Comparison of ENCODE assay signal across 15 cellular contexts in the genomic region with DNA sequence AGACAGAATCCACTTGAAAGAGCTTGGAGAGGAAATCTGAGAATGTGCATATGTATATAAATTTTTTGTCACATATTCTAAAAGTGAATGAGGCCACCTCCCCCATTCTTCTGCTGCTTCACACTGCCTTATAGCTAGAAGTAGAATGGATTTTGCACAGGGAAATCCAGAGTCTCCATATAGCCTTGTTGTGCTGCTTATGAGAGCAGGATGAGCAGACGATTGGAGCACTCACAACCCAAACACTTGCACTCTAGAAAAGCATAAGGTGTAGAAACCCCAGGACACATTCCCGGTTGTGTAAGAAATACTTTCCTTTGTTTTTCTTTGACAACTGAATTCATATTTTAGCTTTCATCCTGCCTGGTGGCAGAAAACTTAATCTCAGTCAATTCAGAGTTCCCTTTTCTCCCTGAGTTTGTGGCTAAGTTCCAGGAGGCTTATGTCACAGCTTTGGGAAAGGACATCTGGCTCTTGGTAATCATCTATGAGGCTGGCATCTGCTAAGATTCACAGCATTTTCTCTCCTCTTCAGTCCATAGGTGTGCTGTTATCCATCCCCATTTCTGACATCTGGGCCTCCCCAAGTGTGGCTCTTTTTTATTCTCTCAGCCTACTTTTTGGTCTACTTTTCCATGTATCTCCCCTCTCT.
DNase-seq lines count a peak whose midpoint lies in the region; ATAC-seq and TF ChIP-seq lines count a peak whose summit lies in the region.
"Had no signal": no experiment of that assay in that cellular context is flagged by ENCODE, and none has a peak within 500 bp of the region (broad histone marks: within the 10 kb centered on the region; RNA-seq: fewer than 3 reads in every experiment).

No MANE protein-coding gene starts in this region.

- H3K27me3 Mint-ChIP-seq in endothelial cell (ENCODE audit: unreplicated experiment): no peaks in the 10 kb centered on the region

- no peaks in the 10 kb centered on the region for H3K36me3 Mint-ChIP-seq in endothelial cell (ENCODE audit: low read depth, unreplicated experiment)

- peak overlapping the region in 31 of 59 donors; percentile 12 to 86 (median 65) for H3K27ac ChIP-seq in dorsolateral prefrontal cortex

- no peak overlapping the region for H3K4me3 ChIP-seq in dorsolateral prefrontal cortex

- ATAC-seq in GM21825 (IDR thresholded peaks at IDR 0.05; ENCODE audit: unreplicated experiment): no peak
- ATAC-seq in HG03565 (IDR thresholded peaks at IDR 0.05; ENCODE audit: unreplicated experiment): no peak

- intact Hi-C loops in dorsolateral prefrontal cortex (cut with DNase I): no loop called here

- no peaks in the 10 kb centered on the region for H3K27me3 ChIP-seq in dorsolateral prefrontal cortex

- DNase-seq in GM03348 (ENCODE audit: low spot score) (peak; percentile 11), NCI-H2171 treated with DMSO at 0.1 percent for 48 hours (lab: John Stamatoyannopoulos, UW) (peak; percentile 89), dorsolateral prefrontal cortex (peak in 1 of 10 donors; percentile 29), pons (ENCODE audit: low spot score) (peak; percentile 34), endothelial cell (ENCODE audit: low spot score) (no peak)
- DNase-seq: C1 segment of cervical spinal cord; head of caudate nucleus; kidney; NCI-H2107; OCI-M1; posterior cingulate gyrus; stimulated activated CD4-positive, alpha-beta T cell treated with anti-CD3 and anti-CD28 coated beads, Interleukin-12 subunit alpha, Interleukin-12 subunit beta, amount 100 ng/mL, for 4 hours; substantia nigra had no signal

- no peaks in the 10 kb centered on the region for H3K4me1 Mint-ChIP-seq in endothelial cell (ENCODE audit: unreplicated experiment)

- TF ChIP-seq CTCF in dorsolateral prefrontal cortex (IDR thresholded peaks at IDR 0.05 in 54 of 56, conservative IDR thresholded peaks at IDR 0.05 in 2 of 56; ENCODE audit: low read depth in 1 of 56, partially characterized antibody in 56 of 56): no peak
- no peak for TF ChIP-seq CTCF in endothelial cell (IDR thresholded peaks at IDR 0.05; ENCODE audit: unreplicated experiment)

- no peak overlapping the region for H3K27ac Mint-ChIP-seq in endothelial cell (ENCODE audit: unreplicated experiment)

- no peaks in the 10 kb centered on the region for H3K9me3 Mint-ChIP-seq in endothelial cell (ENCODE audit: unreplicated experiment)

- no peak overlapping the region for H3K4me3 Mint-ChIP-seq in endothelial cell (ENCODE audit: unreplicated experiment)
